In genomic region chr11:68297052-68297378, GRCh38 we compare ENCODE assay signal across 2 cellular contexts.
A peak's percentile ranks its signal among the peaks of the same experiment; 100 is the strongest.
TF ChIP-seq lines count a peak whose summit lies in the region.

No MANE protein-coding gene starts in this region.

TF ChIP-seq in HepG2, 621 proteins besides CTCF, POLR2A, EP300 and RAD21:
- TF ChIP-seq ZNF460 (CRISPR knock-in tag; IDR thresholded peaks at IDR 0.05; ENCODE audit: borderline replicate concordance) = no peak
- no peak for TF ChIP-seq ZFP41 (CRISPR knock-in tag; IDR thresholded peaks at IDR 0.05; ENCODE audit: borderline replicate concordance)
- 0 out of 2 replicates have a peak, but pooled peaks have one; percentile 67 for TF ChIP-seq ZNF704 (CRISPR knock-in tag; IDR thresholded peaks at IDR 0.05; ENCODE audit: borderline replicate concordance)
- no peak for TF ChIP-seq MATR3 (CRISPR knock-in tag; IDR thresholded peaks at IDR 0.05)
- TF ChIP-seq HIC2 (CRISPR knock-in tag; IDR thresholded peaks at IDR 0.05; ENCODE audit: low read depth) = no peak
- TF ChIP-seq ZNF205 (CRISPR knock-in tag; IDR thresholded peaks at IDR 0.05) = no peak

TF ChIP-seq in SK-N-SH treated with all-trans-retinoic acid at 6 μM for 48 hours, 23 proteins besides CTCF, POLR2A, EP300 and RAD21:
- no peak for TF ChIP-seq ZFP30 (CRISPR knock-in tag; IDR thresholded peaks at IDR 0.05)
- no peak for TF ChIP-seq ZNF565 (CRISPR knock-in tag; conservative IDR thresholded peaks at IDR 0.05; ENCODE audit: low read depth)
- no peak for TF ChIP-seq ESRRG (CRISPR knock-in tag; IDR thresholded peaks at IDR 0.05)
- TF ChIP-seq OSR1 (CRISPR knock-in tag; IDR thresholded peaks at IDR 0.05) = no peak
- no peak for TF ChIP-seq ARNTL (CRISPR knock-in tag; IDR thresholded peaks at IDR 0.05; ENCODE audit: borderline replicate concordance, low read depth)
- no peak for TF ChIP-seq TOX (CRISPR knock-in tag; IDR thresholded peaks at IDR 0.05; ENCODE audit: borderline replicate concordance)
- no peak for TF ChIP-seq ZFP3 (CRISPR knock-in tag; IDR thresholded peaks at IDR 0.05)
- TF ChIP-seq PPARA (CRISPR knock-in tag; IDR thresholded peaks at IDR 0.05; ENCODE audit: borderline replicate concordance) = no peak
- TF ChIP-seq BACH2 (CRISPR knock-in tag; IDR thresholded peaks at IDR 0.05; ENCODE audit: borderline replicate concordance) = no peak
- no peak for TF ChIP-seq POU6F1 (CRISPR knock-in tag; IDR thresholded peaks at IDR 0.05; ENCODE audit: borderline replicate concordance, low read depth)
- TF ChIP-seq RARB (CRISPR knock-in tag; IDR thresholded peaks at IDR 0.05) = no peak
- TF ChIP-seq CSDC2 (CRISPR knock-in tag; IDR thresholded peaks at IDR 0.05) = no peak
- no peak for TF ChIP-seq ZNF70 (CRISPR knock-in tag; IDR thresholded peaks at IDR 0.05)
- no peak for TF ChIP-seq CREB5 (CRISPR knock-in tag; IDR thresholded peaks at IDR 0.05; ENCODE audit: low read depth)
- TF ChIP-seq ZC3H10 (CRISPR knock-in tag; IDR thresholded peaks at IDR 0.05) = no peak
- TF ChIP-seq TCF4 (CRISPR knock-in tag; IDR thresholded peaks at IDR 0.05; ENCODE audit: borderline replicate concordance) = no peak
- no peak for TF ChIP-seq GLIS3 (CRISPR knock-in tag; IDR thresholded peaks at IDR 0.05)
- no peak for TF ChIP-seq SNAI2 (CRISPR knock-in tag; IDR thresholded peaks at IDR 0.05)
- no peak for TF ChIP-seq ISL1 (CRISPR knock-in tag; IDR thresholded peaks at IDR 0.05)
- TF ChIP-seq ZNF8 (CRISPR knock-in tag; IDR thresholded peaks at IDR 0.05) = no peak
TF ChIP-seq in SK-N-SH treated with all-trans-retinoic acid at 6 μM for 48 hours: peak in this region for 0.
